Comparison of ENCODE assay signal across 9 cellular contexts in the genomic region with DNA sequence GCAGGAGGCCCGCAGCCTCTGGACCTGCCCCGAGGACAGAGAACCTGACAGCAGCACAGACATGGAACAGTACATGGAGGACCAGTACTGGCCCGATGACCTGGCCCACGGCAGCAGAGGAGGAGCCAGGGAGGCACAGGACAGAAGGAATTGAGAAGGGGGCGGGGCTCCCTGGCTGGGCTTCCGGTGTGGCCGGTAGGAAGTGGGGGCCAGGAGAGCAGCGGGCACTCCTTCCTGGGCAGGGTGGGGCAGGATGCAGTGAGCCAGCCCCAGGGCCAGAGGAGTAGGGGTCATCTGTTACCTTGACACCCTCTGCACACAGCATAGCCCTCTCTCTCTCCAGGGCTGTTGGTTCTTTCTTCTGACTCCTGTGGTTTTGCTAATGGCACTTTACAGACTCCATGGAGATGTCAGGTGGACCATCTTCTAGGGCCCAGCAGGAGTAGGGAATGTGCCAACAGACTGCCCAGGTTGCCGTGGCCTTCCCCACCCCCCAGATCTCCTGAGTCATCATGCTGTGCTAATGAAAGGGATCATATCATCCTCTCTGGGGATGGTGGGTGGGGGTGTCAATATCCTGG. TPM values are rescaled to one million over a fixed set of nuclear protein-coding genes. Genes with fewer than 3 reads are reported as not detected.
DNase-seq lines count a peak whose midpoint lies in the region; ATAC-seq, FAIRE-seq and TF ChIP-seq lines count a peak whose summit lies in the region.
"Had no signal": no experiment of that assay in that cellular context is flagged by ENCODE, and none has a peak within 500 bp of the region (broad histone marks: within the 10 kb centered on the region; RNA-seq: fewer than 3 reads in every experiment).

No MANE protein-coding gene starts in this region.

- TF ChIP-seq EP300 in HepG2 (IDR thresholded peaks at IDR 0.05; ENCODE audit: low read depth in 2 of 2, low read length in 2 of 2) (no peak), HepG2 (CRISPR knock-in tag; IDR thresholded peaks at IDR 0.05; ENCODE audit: borderline replicate concordance) (no peak)

- H3K4me3 Mint-ChIP-seq in activated naive CD4-positive, alpha-beta T cell treated with anti-CD3 and anti-CD28 coated beads, Interleukin-2, amount 50 U/mL, for 24 hours = peak overlapping the region; percentile 70

- H3K27ac Mint-ChIP-seq in activated naive CD4-positive, alpha-beta T cell treated with anti-CD3 and anti-CD28 coated beads, Interleukin-2, amount 50 U/mL, for 24 hours = peak overlapping the region; percentile 77
- H3K27ac Mint-ChIP-seq in activated naive CD4-positive, alpha-beta T cell treated with anti-CD3 and anti-CD28 coated beads, Interleukin-2, amount 50 U/mL, for 72 hours = peak overlapping the region; percentile 86 to 96

- ATAC-seq in activated naive CD4-positive, alpha-beta T cell treated with anti-CD3 and anti-CD28 coated beads, Interleukin-2, amount 50 U/mL, for 72 hours = peak in 1 of 2 donors; percentile 9
- ATAC-seq in HepG2 = peak; percentile 34
- no peak for ATAC-seq in GM21576 (IDR thresholded peaks at IDR 0.05; ENCODE audit: unreplicated experiment)
- ATAC-seq in HG03460 (IDR thresholded peaks at IDR 0.05; ENCODE audit: unreplicated experiment) = no peak
- no peak for ATAC-seq in HG02642 (IDR thresholded peaks at IDR 0.05; ENCODE audit: poor library complexity, unreplicated experiment)

- POLR2A ChIA-PET in HepG2 (lab: Yijun Ruan, JAX) = interaction anchor here (1.1 to 3.8 kb wide), 2 partner anchors 9 to 163 kb away, joined by 3 to 15 read pairs; a partner anchor contains a TSS

- H3K36me3 Mint-ChIP-seq in activated naive CD4-positive, alpha-beta T cell treated with anti-CD3 and anti-CD28 coated beads, Interleukin-2, amount 50 U/mL, for 24 hours = peaks cover 44% of the 10 kb centered on the region
- H3K36me3 Mint-ChIP-seq in activated naive CD4-positive, alpha-beta T cell treated with anti-CD3 and anti-CD28 coated beads, Interleukin-2, amount 50 U/mL, for 72 hours = peaks cover 42 to 48% of the 10 kb centered on the region in 2 donors

- in situ Hi-C loops in HepG2 (cut with HindIII; ENCODE audit: extremely low pct_ligation_motif_present, low pct_unique_long_range_greater_than_20kb) = no loop called here

- no peak for FAIRE-seq in HepG2 (lab: Jason Lieb, UNC)

- TF ChIP-seq RAD21 in HepG2 (CRISPR knock-in tag; IDR thresholded peaks at IDR 0.05) = no peak

- CTCF ChIA-PET in HepG2 (lab: Yijun Ruan, JAX; ENCODE audit: low intra/inter-chr PET ratio, low total read pairs) = no interaction called here

- peaks cover 41% of the 10 kb centered on the region for H4K20me1 ChIP-seq in HepG2 (ENCODE audit: insufficient read depth, low read length)

- H3K27me3 ChIP-seq in HepG2 (ENCODE audit: control insufficient read depth in 1 of 2, insufficient read depth in 2 of 2, low read length in 2 of 2) (no peaks in the 10 kb centered on the region), uterus (no peaks in the 10 kb centered on the region)
- H3K27me3 ChIP-seq: dorsolateral prefrontal cortex had no signal

- H3K9me3 Mint-ChIP-seq in activated naive CD4-positive, alpha-beta T cell treated with anti-CD3 and anti-CD28 coated beads, Interleukin-2, amount 50 U/mL, for 24 hours = no peaks in the 10 kb centered on the region
- no peaks in the 10 kb centered on the region for H3K9me3 Mint-ChIP-seq in activated naive CD4-positive, alpha-beta T cell treated with anti-CD3 and anti-CD28 coated beads, Interleukin-2, amount 50 U/mL, for 72 hours

- peaks cover 37% of the 10 kb centered on the region for H3K79me2 ChIP-seq in HepG2 (ENCODE audit: insufficient read depth, low read length)

- DNase-seq in activated naive CD4-positive, alpha-beta T cell treated with Interleukin-2 at 50 U/mL for 16 hours = no peak
- no peak for DNase-seq in activated naive CD4-positive, alpha-beta T cell treated with anti-CD3 and anti-CD28 coated beads, Interleukin-2, amount 50 U/mL, for 72 hours (ENCODE audit: low spot score in 2 of 2)
- DNase-seq in HepG2 (ENCODE audit: low spot score) (no peak), uterus (peak in 1 of 2 donors; percentile 61)

- no peaks in the 10 kb centered on the region for H3K27me3 Mint-ChIP-seq in activated naive CD4-positive, alpha-beta T cell treated with anti-CD3 and anti-CD28 coated beads, Interleukin-2, amount 50 U/mL, for 24 hours

- H3K36me3 ChIP-seq in HepG2 (replicated peaks in 1 of 2; ENCODE audit: control insufficient read depth in 1 of 2, insufficient read depth in 2 of 2, low read length in 2 of 2) (peaks cover 39 to 71% of the 10 kb centered on the region in 2 experiments), uterus (no peaks in the 10 kb centered on the region)

- WGBS in HepG2 (ENCODE audit: low lambda C conversion rate) = 100% methylated on average over 4 of the region's 9 CpGs

- H3K9me3 ChIP-seq in HepG2 (ENCODE audit: low read length) = no peaks in the 10 kb centered on the region
- no peaks in the 10 kb centered on the region for H3K9me3 ChIP-seq in uterus

- H3K4me3 ChIP-seq in HepG2 (replicated peaks in 1 of 3; ENCODE audit: insufficient read depth in 1 of 3, low read depth in 2 of 3, low read length in 3 of 3) (no peak overlapping the region), uterus (no peak overlapping the region)
- H3K4me3 ChIP-seq: dorsolateral prefrontal cortex had no signal

- no peak overlapping the region for H3K9ac ChIP-seq in HepG2 (ENCODE audit: insufficient read depth, low read depth, low read length)

- peaks cover 30% of the 10 kb centered on the region for H3K4me1 ChIP-seq in HepG2 (ENCODE audit: insufficient read depth, low read length)
- no peaks in the 10 kb centered on the region for H3K4me1 ChIP-seq in uterus

- BruUV-seq in HepG2 (replicated peaks; lab: Mats Ljungman, UMichigan) = no TSS peak

- H3K27ac ChIP-seq in HepG2 (ENCODE audit: extremely low read length, insufficient read depth, low read length) (no peak overlapping the region), uterus (peak overlapping the region; percentile 32 to 33)

- TF ChIP-seq POLR2A in HepG2 (IDR thresholded peaks at IDR 0.05; ENCODE audit: insufficient read depth in 1 of 2, low read depth in 2 of 2, low read length in 2 of 2) = peak; percentile 4 to 6; a peak in 1 of 4 replicates
- no peak for TF ChIP-seq POLR2A in uterus (IDR thresholded peaks at IDR 0.05)

- intact Hi-C loops in HepG2 (cut with micrococcal nuclease; ENCODE audit: unreplicated experiment) (no loop called here), uterus (cut with DNase I; ENCODE audit: low total_unique reads) (no loop called here)

- H2AFZ ChIP-seq in HepG2 (ENCODE audit: low read length) = no peak overlapping the region

- H3K4me2 ChIP-seq in HepG2 (ENCODE audit: low read depth, low read length) = no peak overlapping the region

- TF ChIP-seq CTCF in HepG2 (CRISPR knock-in tag; IDR thresholded peaks at IDR 0.05) (no peak), uterus (IDR thresholded peaks at IDR 0.05) (no peak)

- H3K4me1 Mint-ChIP-seq in activated naive CD4-positive, alpha-beta T cell treated with anti-CD3 and anti-CD28 coated beads, Interleukin-2, amount 50 U/mL, for 24 hours = peaks cover 91% of the 10 kb centered on the region

RNA-seq across cellular contexts. Expression of a gene that starts 8.6 kb away (rescaled TPM):
- 100 to 1,000 TPM in 1 of 2 donors, 10 to 100 TPM in 1; 53.9 to 118 TPM for total RNA-seq in activated naive CD4-positive, alpha-beta T cell treated with anti-CD3 and anti-CD28 coated beads, Interleukin-2, amount 50 U/mL, for 72 hours
- total RNA-seq in HepG2 (2016; rRNA removed; fragmentation: Illumina TruSeq; extraction: Trizol) (6.3 and 10.5 TPM in 2 replicates), uterus (10 to 100 TPM in 3 of 4 donors, 1 to 10 TPM in 1; 3.9 to 35.9 (median 13.2) TPM)
- 2.6 and 5.4 TPM in 2 replicates for total RNA-seq in HepG2 (2016; cell fraction: cytosol; rRNA removed; fragmentation: Illumina TruSeq; extraction: Trizol; ENCODE audit: low read depth)
- 6.8 and 9.8 TPM in 2 replicates for total RNA-seq in HepG2 (2016; cell fraction: insoluble cytoplasmic fraction; rRNA removed; fragmentation: Illumina TruSeq; extraction: Trizol)
- total RNA-seq in HepG2 (2016; cell fraction: membrane; rRNA removed; fragmentation: Illumina TruSeq; extraction: Trizol) = 4.6 and 7.7 TPM in 2 replicates
- total RNA-seq in HepG2 (2016; cell fraction: nucleus; rRNA removed; fragmentation: Illumina TruSeq; extraction: Trizol) = 2.0 and 3.7 TPM in 2 replicates
- 31.5 and 50.8 TPM in 2 replicates for polyA plus RNA-seq in HepG2 (2011; rRNA removed)
- polyA plus RNA-seq in HepG2 (2011; cell fraction: cytosol; rRNA removed) = 31.2 and 32.1 TPM in 2 replicates
- 14.5 and 18.2 TPM in 2 replicates for polyA plus RNA-seq in HepG2 (2011; cell fraction: nucleus; rRNA removed)
- 11.6 and 19.0 TPM in 2 replicates for polyA plus RNA-seq in HepG2 (2012)
- 6.6 and 8.5 TPM in 2 replicates for polyA plus RNA-seq in HepG2 (2016; cell fraction: cytosol; fragmentation: Illumina TruSeq; extraction: Trizol; ENCODE audit: low read depth)
- 9.0 and 9.8 TPM in 2 replicates for polyA plus RNA-seq in HepG2 (2016; cell fraction: insoluble cytoplasmic fraction; fragmentation: Illumina TruSeq; extraction: Trizol; ENCODE audit: low read depth)
- 5.9 and 6.2 TPM in 2 replicates for polyA plus RNA-seq in HepG2 (2016; cell fraction: membrane; fragmentation: Illumina TruSeq; extraction: Trizol; ENCODE audit: low read depth)
- 5.4 and 6.8 TPM in 2 replicates for polyA plus RNA-seq in HepG2 (2016; cell fraction: nucleus; fragmentation: Illumina TruSeq; extraction: Trizol; ENCODE audit: insufficient read depth, low read depth)
- 3.8 and 11.4 TPM in 2 replicates for polyA minus RNA-seq in HepG2 (2011; rRNA and poly(A)+ RNA removed; ENCODE audit: low replicate concordance)
- 5.5 and 6.9 TPM in 2 replicates for polyA minus RNA-seq in HepG2 (2011; cell fraction: cytosol; rRNA and poly(A)+ RNA removed)
- polyA minus RNA-seq in HepG2 (2011; cell fraction: nucleus; rRNA and poly(A)+ RNA removed) = 8.8 and 9.0 TPM in 2 replicates

RNA-seq across cellular contexts. Expression of a gene that starts 9.1 kb away (rescaled TPM):
- total RNA-seq in activated naive CD4-positive, alpha-beta T cell treated with anti-CD3 and anti-CD28 coated beads, Interleukin-2, amount 50 U/mL, for 72 hours = 100 to 1,000 TPM in 1 of 2 donors, 10 to 100 TPM in 1; 24.2 to 122 TPM
- 115 and 118 TPM in 2 replicates for total RNA-seq in HepG2 (2016; rRNA removed; fragmentation: Illumina TruSeq; extraction: Trizol)
- total RNA-seq in HepG2 (2016; cell fraction: cytosol; rRNA removed; fragmentation: Illumina TruSeq; extraction: Trizol; ENCODE audit: low read depth) = 24.6 and 27.1 TPM in 2 replicates
- 110 and 117 TPM in 2 replicates for total RNA-seq in HepG2 (2016; cell fraction: insoluble cytoplasmic fraction; rRNA removed; fragmentation: Illumina TruSeq; extraction: Trizol)
- 71.0 and 75.9 TPM in 2 replicates for total RNA-seq in HepG2 (2016; cell fraction: membrane; rRNA removed; fragmentation: Illumina TruSeq; extraction: Trizol)
- total RNA-seq in HepG2 (2016; cell fraction: nucleus; rRNA removed; fragmentation: Illumina TruSeq; extraction: Trizol) = 82.3 and 94.1 TPM in 2 replicates
- polyA plus RNA-seq in HepG2 (2011; rRNA removed) = 51.3 and 55.2 TPM in 2 replicates
- 39.7 and 48.8 TPM in 2 replicates for polyA plus RNA-seq in HepG2 (2011; cell fraction: cytosol; rRNA removed)
- polyA plus RNA-seq in HepG2 (2011; cell fraction: nucleus; rRNA removed) = 115 and 142 TPM in 2 replicates
- 26.8 and 40.4 TPM in 2 replicates for polyA plus RNA-seq in HepG2 (2012)
- 11.0 and 11.5 TPM in 2 replicates for polyA plus RNA-seq in HepG2 (2016; cell fraction: cytosol; fragmentation: Illumina TruSeq; extraction: Trizol; ENCODE audit: low read depth)
- polyA plus RNA-seq in HepG2 (2016; cell fraction: insoluble cytoplasmic fraction; fragmentation: Illumina TruSeq; extraction: Trizol; ENCODE audit: low read depth) = 70.1 and 79.0 TPM in 2 replicates
- 28.4 and 28.6 TPM in 2 replicates for polyA plus RNA-seq in HepG2 (2016; cell fraction: membrane; fragmentation: Illumina TruSeq; extraction: Trizol; ENCODE audit: low read depth)
- polyA plus RNA-seq in HepG2 (2016; cell fraction: nucleus; fragmentation: Illumina TruSeq; extraction: Trizol; ENCODE audit: insufficient read depth, low read depth) = 90.9 and 95.3 TPM in 2 replicates
- polyA minus RNA-seq in HepG2 (2011; rRNA and poly(A)+ RNA removed; ENCODE audit: low replicate concordance) = 70.6 and 173 TPM in 2 replicates
- polyA minus RNA-seq in HepG2 (2011; cell fraction: cytosol; rRNA and poly(A)+ RNA removed) = 44.6 and 50.4 TPM in 2 replicates
- 117 and 130 TPM in 2 replicates for polyA minus RNA-seq in HepG2 (2011; cell fraction: nucleus; rRNA and poly(A)+ RNA removed)
- total RNA-seq in uterus = 10 to 100 TPM in 1 of 4 donors, 1 to 10 TPM in 3; 1.0 to 20.2 (median 6.0) TPM

Comparison
In these comparisons a context has a peak if more than half of its experiments do, and no peak if none do; other contexts are left out.
1. POLR2A ChIP-seq: peak in HepG2 (2 of 2); none in uterus (0 of 2).